ENCODE assay signal across 8 cellular contexts in genomic region chr19:45470147-45471081, GRCh38. TPM values are rescaled to one million over a fixed set of nuclear protein-coding genes. Genes with fewer than 3 reads are reported as not detected.
DNase-seq lines count a peak whose midpoint lies in the region; ATAC-seq and TF ChIP-seq lines count a peak whose summit lies in the region.

No MANE protein-coding gene starts in this region.

- BruUV-seq in Panc1 (replicated peaks; lab: Mats Ljungman, UMichigan) (no TSS peak), mammary epithelial cell (replicated peaks; lab: Mats Ljungman, UMichigan) (no TSS peak)

- POLR2A ChIA-PET in CD8-positive, alpha-beta memory T cell (lab: Charles Lee) = interaction anchor here (0.6 to 3.6 kb wide), 7 partner anchors 8 to 63 kb away, joined by 3 to 45 read pairs (median 6); no protein-coding TSS in a partner anchor
- POLR2A ChIA-PET in Panc1 (lab: Charles Lee) = interaction anchor here (0.6 kb wide), 2 partner anchors 16 to 31 kb away, joined by 3 read pairs; no protein-coding TSS in a partner anchor

- ATAC-seq in Panc1 = peak; percentile 9; the same call in 1 of the 2 replicates
- ATAC-seq in GM19328 (IDR thresholded peaks at IDR 0.05; ENCODE audit: unreplicated experiment) = no peak
- ATAC-seq in omental fat pad (ENCODE audit: low FRiP score) = no peak

- no peaks in the 10 kb centered on the region for H3K27me3 ChIP-seq in CD8-positive, alpha-beta memory T cell (ENCODE audit: insufficient read depth, low read length, poor library complexity, severe bottlenecking)
- H3K27me3 ChIP-seq in Panc1 (ENCODE audit: control insufficient read depth, insufficient read depth, low read length) = no peaks in the 10 kb centered on the region
- H3K27me3 ChIP-seq in mammary epithelial cell (ENCODE audit: insufficient read depth, low read length) = no peaks in the 10 kb centered on the region
- no peaks in the 10 kb centered on the region for H3K27me3 ChIP-seq in vagina

- H3K9ac ChIP-seq in mammary epithelial cell (ENCODE audit: insufficient read depth, low read length) = peak overlapping the region; percentile 93

- H3K27ac ChIP-seq in CD8-positive, alpha-beta memory T cell (ENCODE audit: low read depth, low read length) = peak overlapping the region; percentile 100
- H3K27ac ChIP-seq in Panc1 (ENCODE audit: low read length) (no peak overlapping the region), mammary epithelial cell (ENCODE audit: insufficient read depth, low read depth, low read length) (peak overlapping the region; percentile 94), mesodermal cell (ENCODE audit: low read depth, low read length, severe bottlenecking) (peak overlapping the region; percentile 99), vagina (peak overlapping the region; percentile 96)

- TF ChIP-seq CTCF in Panc1 (IDR thresholded peaks at IDR 0.05) (no peak), mammary epithelial cell (conservative IDR thresholded peaks at IDR 0.05 in 1 of 2, IDR thresholded peaks at IDR 0.05 in 1 of 2; ENCODE audit: extremely low read depth in 1 of 2, insufficient read depth in 1 of 2, low read depth in 1 of 2, low read length in 2 of 2) (no peak), vagina (IDR thresholded peaks at IDR 0.05) (no peak), omental fat pad (IDR thresholded peaks at IDR 0.05) (no peak)

- H3K4me1 ChIP-seq in CD8-positive, alpha-beta memory T cell (ENCODE audit: insufficient read depth, low read length) = peaks cover 23% of the 10 kb centered on the region
- H3K4me1 ChIP-seq in Panc1 (ENCODE audit: control insufficient read depth, insufficient read depth, low read length) = peaks cover 7% of the 10 kb centered on the region; the same call in 1 of the 2 replicates
- H3K4me1 ChIP-seq in mammary epithelial cell (ENCODE audit: insufficient read depth, low read length) = peaks cover 16% of the 10 kb centered on the region
- H3K4me1 ChIP-seq in mesodermal cell (ENCODE audit: control insufficient read depth, insufficient read depth, low read length, poor library complexity, severe bottlenecking) = peaks cover 10% of the 10 kb centered on the region
- H3K4me1 ChIP-seq in vagina = peaks cover 25% of the 10 kb centered on the region

- H4K20me1 ChIP-seq in mammary epithelial cell (ENCODE audit: insufficient read depth, low read length) = no peaks in the 10 kb centered on the region

- TF ChIP-seq POLR2A in vagina (IDR thresholded peaks at IDR 0.05) = no peak

- peak overlapping the region; percentile 98 to 99 (median 99) for H3K27ac Mint-ChIP-seq in CD8-positive, alpha-beta memory T cell

- peak overlapping the region; percentile 93 to 99 (median 95) for H3K4me3 Mint-ChIP-seq in CD8-positive, alpha-beta memory T cell

- 53% methylated on average over 18 of the region's 40 CpGs for WGBS in mammary epithelial cell (ENCODE audit: low coverage, missing lambda C conversion rate)
- WGBS in mesodermal cell (ENCODE audit: insufficient coverage in 2 of 2), 2 experiments = 95% methylated on average over 12 to 20 of the region's 40 CpGs

- H3K36me3 Mint-ChIP-seq in CD8-positive, alpha-beta memory T cell = peaks cover 5 to 49% (median 5%) of the 10 kb centered on the region in 3 donors

- peaks cover 34 to 62% (median 38%) of the 10 kb centered on the region in 3 donors for H3K4me1 Mint-ChIP-seq in CD8-positive, alpha-beta memory T cell

- DNase-seq in CD8-positive, alpha-beta memory T cell = peak in 4 of 5 donors; percentile 20 to 81 (median 68)
- no peak for DNase-seq in Panc1 (ENCODE audit: low read depth, low spot score)
- DNase-seq in mammary epithelial cell = peak; percentile 69
- DNase-seq in vagina (ENCODE audit: extremely low spot score in 2 of 2) = no peak
- no peak for DNase-seq in NCI-H446 treated with DMSO at 0.1 percent for 48 hours (lab: John Stamatoyannopoulos, UW)
- DNase-seq in omental fat pad (ENCODE audit: low spot score) = no peak

- peak overlapping the region; percentile 96 for H3K4me3 ChIP-seq in CD8-positive, alpha-beta memory T cell (ENCODE audit: low read length)
- peak overlapping the region; percentile 75 to 84 for H3K4me3 ChIP-seq in Panc1 (ENCODE audit: low read depth in 2 of 2, low read length in 2 of 2)
- peak overlapping the region; percentile 61 to 96 (median 62) for H3K4me3 ChIP-seq in mammary epithelial cell (replicated peaks in 1 of 3; ENCODE audit: insufficient read depth in 1 of 3, low read depth in 2 of 3, low read length in 3 of 3)
- H3K4me3 ChIP-seq in mesodermal cell (ENCODE audit: extremely low read depth, insufficient read depth, low read length, poor library complexity, severe bottlenecking) = peak overlapping the region; percentile 67
- H3K4me3 ChIP-seq in vagina = peak overlapping the region; percentile 67 to 70

- dilution Hi-C loops in mammary epithelial cell (cut with HindIII; ENCODE audit: low sequenced_read_pairs) = loop anchor here (10.0 kb wide), 2 partner anchors 224 to 236 kb away; partner anchors contain the start of genes QPCTL and SNRPD2

- peaks cover 4 to 66% of the 10 kb centered on the region in 2 donors for H3K27me3 Mint-ChIP-seq in CD8-positive, alpha-beta memory T cell

- CTCF ChIA-PET in CD8-positive, alpha-beta memory T cell (lab: Charles Lee) = interaction anchor here (1.2 to 16.7 kb wide), 6 partner anchors 7 to 66 kb away, joined by 3 to 455 read pairs (median 20); no protein-coding TSS in a partner anchor
- CTCF ChIA-PET in Panc1 (lab: Charles Lee) = no interaction called here
- CTCF ChIA-PET in mammary epithelial cell (lab: Charles Lee; ENCODE audit: low non-redundant PET) = interaction anchor here (0.8 kb wide), 1 partner anchor 29 kb away, joined by 6 read pairs; no protein-coding TSS in a partner anchor

- intact Hi-C loops in Panc1 (cut with micrococcal nuclease; ENCODE audit: unreplicated experiment) (no loop called here), mammary epithelial cell (cut with micrococcal nuclease) (no loop called here), vagina (cut with DNase I) (no loop called here)

- in situ Hi-C loops in Panc1 (cut with HindIII; ENCODE audit: low pct_unique_long_range_greater_than_20kb, low sequenced_read_pairs) (no loop called here), mammary epithelial cell (cut with MboI; ENCODE audit: low sequenced_read_pairs in 2 of 2) (loop anchor here in 1 of 2 donors (10.0 kb wide), 1 partner anchor 46 kb away; the partner anchor contains the start of gene ERCC1)

- H3K4me2 ChIP-seq in mammary epithelial cell (ENCODE audit: insufficient read depth, low read depth, low read length) = peak overlapping the region; percentile 89

- H3K36me3 ChIP-seq in CD8-positive, alpha-beta memory T cell (ENCODE audit: insufficient read depth, low read length) = no peaks in the 10 kb centered on the region
- H3K36me3 ChIP-seq in Panc1 (ENCODE audit: control insufficient read depth, insufficient read depth, low read length) (no peaks in the 10 kb centered on the region; the same call in 1 of the 2 replicates), mammary epithelial cell (ENCODE audit: insufficient read depth, low read length) (no peaks in the 10 kb centered on the region), mesodermal cell (ENCODE audit: control insufficient read depth, insufficient read depth, low read length) (no peaks in the 10 kb centered on the region), vagina (no peaks in the 10 kb centered on the region)

- H3K9me3 Mint-ChIP-seq in CD8-positive, alpha-beta memory T cell = peaks cover 0 to 9% (median 3%) of the 10 kb centered on the region in 5 donors

- H2AFZ ChIP-seq in mammary epithelial cell (ENCODE audit: low read depth, low read length) = no peak overlapping the region

- H3K79me2 ChIP-seq in mammary epithelial cell (ENCODE audit: insufficient read depth, low read length) = no peaks in the 10 kb centered on the region

- H3K9me3 ChIP-seq in CD8-positive, alpha-beta memory T cell (ENCODE audit: low read length) = no peaks in the 10 kb centered on the region
- H3K9me3 ChIP-seq in Panc1 (ENCODE audit: control insufficient read depth, insufficient read depth, low read depth, low read length) (no peaks in the 10 kb centered on the region), mammary epithelial cell (replicated peaks; ENCODE audit: insufficient read depth, low read length) (no peaks in the 10 kb centered on the region), mesodermal cell (ENCODE audit: control insufficient read depth, low read length) (no peaks in the 10 kb centered on the region), vagina (no peaks in the 10 kb centered on the region)

RNA-seq across cellular contexts. Expression of gene FOSB, which starts 2.6 kb away (rescaled TPM):
- total RNA-seq in CD8-positive, alpha-beta memory T cell = 10 to 100 TPM; 21.6 to 22.1 TPM
- 48.2 TPM for polyA plus RNA-seq in CD8-positive, alpha-beta memory T cell
- total RNA-seq in Panc1 (2021; ENCODE audit: unreplicated experiment) (13.4 TPM), mammary epithelial cell (10 to 100 TPM in 1 of 2 donors, 1 to 10 TPM in 1; 1.8 to 49.1 TPM), vagina (20.6 TPM), omental fat pad (100 to 1,000 TPM; 306 to 713 (median 395) TPM)
- polyA plus RNA-seq in Panc1 (2012; ENCODE audit: insufficient read length) = 6.1 TPM
- polyA plus RNA-seq in mammary epithelial cell = 2.6 TPM
- 27.0 TPM for polyA minus RNA-seq in mammary epithelial cell
- polyA plus RNA-seq in mesodermal cell (2013, experiment 1 of 2) = 2.4 TPM
- polyA plus RNA-seq in mesodermal cell (2013, experiment 2 of 2) = 3.2 TPM

RNA-seq across cellular contexts. Expression of gene RTN2, which starts 26.4 kb away (rescaled TPM):
- total RNA-seq in CD8-positive, alpha-beta memory T cell = 1 to 10 TPM; 2.7 to 3.7 TPM
- 0.71 TPM for polyA plus RNA-seq in CD8-positive, alpha-beta memory T cell
- total RNA-seq in Panc1 (2021; ENCODE audit: unreplicated experiment) (15.6 TPM), mammary epithelial cell (10 to 100 TPM; 11.0 to 16.9 TPM), vagina (13.0 TPM), omental fat pad (1 to 10 TPM; 3.8 to 9.4 (median 7.0) TPM)
- polyA plus RNA-seq in Panc1 (2012; ENCODE audit: insufficient read length) = 31.9 TPM
- 11.5 TPM for polyA plus RNA-seq in mammary epithelial cell
- 11.9 TPM for polyA minus RNA-seq in mammary epithelial cell
- 59.0 TPM for polyA plus RNA-seq in mesodermal cell (2013, experiment 1 of 2)
- 55.5 TPM for polyA plus RNA-seq in mesodermal cell (2013, experiment 2 of 2)

RNA-seq across cellular contexts. Expression of gene PPM1N, which starts 27.8 kb away (rescaled TPM):
- total RNA-seq in CD8-positive, alpha-beta memory T cell = 1 to 10 TPM; 2.5 to 3.3 TPM
- 4.6 TPM for polyA plus RNA-seq in CD8-positive, alpha-beta memory T cell
- 3.3 TPM for total RNA-seq in Panc1 (2021; ENCODE audit: unreplicated experiment)
- polyA plus RNA-seq in Panc1 (2012; ENCODE audit: insufficient read length) = 10.2 TPM
- 1 to 10 TPM; 1.3 to 2.1 TPM for total RNA-seq in mammary epithelial cell
- polyA plus RNA-seq in mammary epithelial cell = 2.3 TPM
- not detected for polyA minus RNA-seq in mammary epithelial cell
- polyA plus RNA-seq in mesodermal cell (2013, experiment 1 of 2) = 1.8 TPM
- polyA plus RNA-seq in mesodermal cell (2013, experiment 2 of 2) = 2.5 TPM
- total RNA-seq in vagina = 3.9 TPM
- 1 to 10 TPM; 1.9 to 3.8 (median 2.9) TPM for total RNA-seq in omental fat pad

RNA-seq across cellular contexts. Expression of gene VASP, which starts 36.9 kb away (rescaled TPM):
- total RNA-seq in CD8-positive, alpha-beta memory T cell = 100 to 1,000 TPM; 154 to 170 TPM
- 61.8 TPM for polyA plus RNA-seq in CD8-positive, alpha-beta memory T cell
- total RNA-seq in Panc1 (2021; ENCODE audit: unreplicated experiment) (101 TPM), mammary epithelial cell (100 to 1,000 TPM; 160 to 201 TPM), vagina (103 TPM), omental fat pad (100 to 1,000 TPM in 1 of 4 donors, 10 to 100 TPM in 3; 47.0 to 132 (median 68.7) TPM)
- polyA plus RNA-seq in Panc1 (2012; ENCODE audit: insufficient read length) = 108 TPM
- 93.9 TPM for polyA plus RNA-seq in mammary epithelial cell
- 122 TPM for polyA minus RNA-seq in mammary epithelial cell
- polyA plus RNA-seq in mesodermal cell (2013, experiment 1 of 2) = 126 TPM
- 106 TPM for polyA plus RNA-seq in mesodermal cell (2013, experiment 2 of 2)

RNA-seq across cellular contexts. Expression of gene ERCC1, which starts 46.7 kb away (rescaled TPM):
- total RNA-seq in CD8-positive, alpha-beta memory T cell = 10 to 100 TPM; 75.7 to 82.6 TPM
- polyA plus RNA-seq in CD8-positive, alpha-beta memory T cell = 47.5 TPM
- total RNA-seq in Panc1 (2021; ENCODE audit: unreplicated experiment) = 80.3 TPM
- 101 TPM for polyA plus RNA-seq in Panc1 (2012; ENCODE audit: insufficient read length)
- 100 to 1,000 TPM in 1 of 2 donors, 10 to 100 TPM in 1; 81.9 to 316 TPM for total RNA-seq in mammary epithelial cell
- polyA plus RNA-seq in mammary epithelial cell = 224 TPM
- polyA minus RNA-seq in mammary epithelial cell = 242 TPM
- polyA plus RNA-seq in mesodermal cell (2013, experiment 1 of 2) = 112 TPM
- 94.3 TPM for polyA plus RNA-seq in mesodermal cell (2013, experiment 2 of 2)
- 123 TPM for total RNA-seq in vagina
- 10 to 100 TPM; 63.7 to 93.8 (median 76.5) TPM for total RNA-seq in omental fat pad

Comparison
In these comparisons a context has a peak if more than half of its experiments do, and no peak if none do; other contexts are left out.
1. DNase-seq: peak in CD8-positive, alpha-beta memory T cell (4 of 5) and mammary epithelial cell (single experiment); none in Panc1 (single experiment), vagina (0 of 2), NCI-H446 treated with DMSO at 0.1 percent for 48 hours (single experiment) and omental fat pad (single experiment).
2. RNA of gene FOSB, which starts 2.6 kb away (total RNA-seq): 306 to 713 TPM in omental fat pad; 1.8 to 49.1 TPM in mammary epithelial cell, 21.6 to 22.1 TPM in CD8-positive, alpha-beta memory T cell, 20.6 TPM in vagina (single experiment) and 13.4 TPM in Panc1 (single experiment); every median in the first group is over 4 times any median in the second.
3. Peak in every context shown above with its lines, with median percentiles within 50 percentile points of each other: H3K4me3 ChIP-seq.